In the genomic region with DNA sequence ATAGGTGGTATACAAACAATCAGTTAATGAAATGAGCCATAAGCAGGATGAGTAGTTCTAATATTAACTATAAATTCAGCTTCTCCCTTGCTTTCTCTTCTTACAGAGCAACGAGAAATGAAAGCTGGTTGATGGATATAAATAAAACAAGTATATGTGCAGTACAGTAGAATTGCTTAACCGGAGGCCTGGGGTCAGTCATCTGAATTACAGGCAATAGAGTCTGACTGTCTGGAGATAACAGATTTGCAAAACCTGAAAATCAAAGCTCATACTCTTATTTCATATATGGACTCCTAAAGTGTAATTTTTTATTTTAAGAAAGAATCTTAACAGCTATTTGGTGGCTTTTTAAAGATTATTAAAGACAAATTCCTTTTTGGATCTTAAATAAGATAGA, we compare ENCODE assay signal across 12 cellular contexts. TPM values are rescaled to one million over a fixed set of nuclear protein-coding genes. Genes with fewer than 3 reads are reported as not detected.
DNase-seq lines count a peak whose midpoint lies in the region; ATAC-seq lines count a peak whose summit lies in the region.
"Had no signal": no experiment of that assay in that cellular context is flagged by ENCODE, and none has a peak within 500 bp of the region (broad histone marks: within the 10 kb centered on the region; RNA-seq: fewer than 3 reads in every experiment).

No MANE protein-coding gene starts in this region.

- H3K27me3 Mint-ChIP-seq in naive B cell, result no peaks in the 10 kb centered on the region
- H3K27me3 Mint-ChIP-seq: stimulated activated naive CD8-positive, alpha-beta T cell treated with anti-CD3 and anti-CD28 coated beads, Interleukin-15, amount 100 ng/mL, for 72 hours had no signal

- ATAC-seq in GM19035 (IDR thresholded peaks at IDR 0.05; ENCODE audit: unreplicated experiment) (peak; percentile 84), HG02884 (IDR thresholded peaks at IDR 0.05; ENCODE audit: unreplicated experiment) (peak; percentile 67), naive B cell (ENCODE audit: low read depth in 2 of 2) (peak in 1 of 2 donors; percentile 97)
- ATAC-seq: activated naive CD4-positive, alpha-beta T cell treated with anti-CD3 and anti-CD28 coated beads, Interleukin-2, amount 50 U/mL, for 72 hours; stimulated activated naive CD8-positive, alpha-beta T cell treated with anti-CD3 and anti-CD28 coated beads, Interleukin-15, amount 100 ng/mL, for 72 hours had no signal

- peak overlapping the region in 4 of 6 donors; percentile 29 to 73 (median 44) for H3K27ac Mint-ChIP-seq in naive B cell
- H3K27ac Mint-ChIP-seq: activated naive CD4-positive, alpha-beta T cell treated with anti-CD3 and anti-CD28 coated beads, Interleukin-2, amount 50 U/mL, for 72 hours; stimulated activated naive CD8-positive, alpha-beta T cell treated with anti-CD3 and anti-CD28 coated beads, Interleukin-15, amount 100 ng/mL, for 72 hours had no signal

- no peaks in the 10 kb centered on the region for H3K9me3 Mint-ChIP-seq in naive B cell
- H3K9me3 Mint-ChIP-seq: activated naive CD4-positive, alpha-beta T cell treated with anti-CD3 and anti-CD28 coated beads, Interleukin-2, amount 50 U/mL, for 72 hours; stimulated activated naive CD8-positive, alpha-beta T cell treated with anti-CD3 and anti-CD28 coated beads, Interleukin-15, amount 100 ng/mL, for 72 hours had no signal

- peaks cover 0 to 37% (median 14%) of the 10 kb centered on the region in 3 donors for H3K4me1 Mint-ChIP-seq in naive B cell
- H3K4me1 Mint-ChIP-seq: stimulated activated naive CD8-positive, alpha-beta T cell treated with anti-CD3 and anti-CD28 coated beads, Interleukin-15, amount 100 ng/mL, for 72 hours had no signal

- no peaks in the 10 kb centered on the region for H3K36me3 Mint-ChIP-seq in naive B cell
- H3K36me3 Mint-ChIP-seq: activated naive CD4-positive, alpha-beta T cell treated with anti-CD3 and anti-CD28 coated beads, Interleukin-2, amount 50 U/mL, for 72 hours had no signal

- DNase-seq in SK-N-DZ (ENCODE audit: low spot score), result peak; percentile 84
- DNase-seq in naive B cell, result peak; percentile 35
- no peak for DNase-seq in EL
- DNase-seq in NCI-H2227 treated with DMSO at 0.1 percent for 48 hours (lab: John Stamatoyannopoulos, UW), result no peak
- no peak for DNase-seq in activated CD4-positive, alpha-beta T cell treated with anti-CD3 and anti-CD28 coated beads, Interleukin-2, amount 50 U/mL, for 48 hours
- DNase-seq: activated CD8-positive, alpha-beta memory T cell treated with anti-CD3 and anti-CD28 coated beads, Interleukin-2, amount 50 U/mL, for 4 hours; erythroblast; sigmoid colon; stimulated activated naive CD8-positive, alpha-beta T cell treated with anti-CD3 and anti-CD28 coated beads, Interleukin-15, amount 100 ng/mL, for 72 hours had no signal

- peak overlapping the region in 5 of 8 donors; percentile 1 to 72 (median 23) for H3K4me3 Mint-ChIP-seq in naive B cell
- H3K4me3 Mint-ChIP-seq: stimulated activated naive CD8-positive, alpha-beta T cell treated with anti-CD3 and anti-CD28 coated beads, Interleukin-15, amount 100 ng/mL, for 72 hours had no signal

RNA-seq across cellular contexts. Expression of a gene that starts 43.1 kb away (rescaled TPM):
- polyA plus RNA-seq in SK-N-DZ (2014; cell fraction: cytosol; rRNA removed), result 7.2 and 8.8 TPM in 2 replicates
- 34.6 and 71.6 TPM in 2 replicates for polyA plus RNA-seq in SK-N-DZ (2014; cell fraction: nucleus; rRNA removed)
- not detected for polyA plus RNA-seq in naive B cell (ENCODE audit: low read depth in 6 of 6)

Comparison
In these comparisons a context has a peak if more than half of its experiments do, and no peak if none do; other contexts are left out.
1. DNase-seq: peak in SK-N-DZ (single experiment) and naive B cell (single experiment); none in EL (single experiment), NCI-H2227 treated with DMSO at 0.1 percent for 48 hours (single experiment) and activated CD4-positive, alpha-beta T cell treated with anti-CD3 and anti-CD28 coated beads, Interleukin-2, amount 50 U/mL, for 48 hours (0 of 2).